ENCODE assay signal across 29 cellular contexts in the genomic region with DNA sequence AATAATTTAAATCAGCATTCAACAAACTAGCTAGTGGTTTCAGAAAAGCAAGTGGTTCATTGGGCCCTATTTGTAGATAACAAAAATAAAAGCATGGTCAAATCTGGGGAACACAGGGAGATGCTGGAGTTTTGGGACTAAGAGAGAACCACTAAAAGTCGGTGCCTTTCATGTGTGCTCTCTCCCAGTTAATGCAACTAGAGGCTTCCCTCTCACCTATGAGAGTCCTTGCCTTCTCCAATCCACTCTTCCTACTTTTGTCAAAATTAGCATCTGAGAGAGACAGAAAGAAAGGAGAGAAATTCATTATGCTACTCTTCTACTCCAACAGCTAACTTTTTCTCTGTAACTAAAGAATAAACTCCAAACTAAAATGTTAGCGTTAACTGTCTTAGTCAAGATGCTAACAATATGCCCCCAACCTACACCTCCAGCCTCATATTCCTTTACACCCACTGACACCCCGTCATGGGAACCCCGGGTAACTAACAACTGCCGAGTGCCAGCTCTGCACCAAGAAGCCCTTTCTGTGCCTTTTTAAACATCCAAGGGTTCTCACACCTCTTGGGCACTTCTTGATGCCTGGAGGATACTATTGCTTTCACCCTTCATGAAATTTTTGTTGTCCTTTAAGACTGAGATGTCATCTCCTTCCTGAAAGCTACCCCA.
DNase-seq lines count a peak whose midpoint lies in the region; ATAC-seq, FAIRE-seq and TF ChIP-seq lines count a peak whose summit lies in the region.
"Had no signal": no experiment of that assay in that cellular context is flagged by ENCODE, and none has a peak within 500 bp of the region (broad histone marks: within the 10 kb centered on the region; RNA-seq: fewer than 3 reads in every experiment).

No MANE protein-coding gene starts in this region.

- H2AFZ ChIP-seq in GM23248 (no peak overlapping the region), hepatocyte (no peak overlapping the region)

- H3K4me3 Mint-ChIP-seq in CD14-positive monocyte (no peak overlapping the region), progenitor cell of endocrine pancreas (ENCODE audit: low read depth) (no peak overlapping the region)
- H3K4me3 Mint-ChIP-seq in central memory CD8-positive, alpha-beta T cell: no peak overlapping the region
- H3K4me3 Mint-ChIP-seq in naive thymus-derived CD8-positive, alpha-beta T cell: no peak overlapping the region
- H3K4me3 Mint-ChIP-seq: activated CD8-positive, alpha-beta memory T cell treated with anti-CD3 and anti-CD28 coated beads, Interleukin-2, amount 10 ng/mL, durations not matched to agents 7 days and 5 days; activated naive CD4-positive, alpha-beta T cell treated with anti-CD3 and anti-CD28 coated beads, Interleukin-2, amount 10 ng/mL, durations not matched to agents 7 days and 5 days; activated T-helper 1 cell treated with anti-CD3 and anti-CD28 coated beads, Interleukin-12 subunit alpha, Interleukin-12 subunit beta, Interleukin-2, Interleukin-4 antibody, amounts not matched to agents 30 ng/mL and 10 ng/mL and 1 ng/mL, durations not matched to agents 14 hours and 24 hours and 36 hours had no signal

- peaks cover 14% of the 10 kb centered on the region for H4K20me1 ChIP-seq in GM23248 (ENCODE audit: insufficient read depth)
- peaks cover 38% of the 10 kb centered on the region for H4K20me1 ChIP-seq in hepatocyte (ENCODE audit: insufficient read depth, poor library complexity, severe bottlenecking)

- no peaks in the 10 kb centered on the region for H3K27me3 ChIP-seq in GM23248 (replicated peaks; ENCODE audit: insufficient read depth)
- no peaks in the 10 kb centered on the region for H3K27me3 ChIP-seq in hepatocyte
- H3K27me3 ChIP-seq: BLaER1, breast epithelium, suprapubic skin, upper lobe of right lung had no signal

- H3F3A ChIP-seq in GM23248 (ENCODE audit: insufficient read depth): peaks cover 90% of the 10 kb centered on the region

- H3K4me1 Mint-ChIP-seq in CD14-positive monocyte: peaks cover 54% of the 10 kb centered on the region
- H3K4me1 Mint-ChIP-seq in central memory CD8-positive, alpha-beta T cell: peaks cover 59% of the 10 kb centered on the region
- peaks cover 31 to 75% (median 62%) of the 10 kb centered on the region in 4 donors for H3K4me1 Mint-ChIP-seq in naive thymus-derived CD8-positive, alpha-beta T cell
- H3K4me1 Mint-ChIP-seq in progenitor cell of endocrine pancreas (ENCODE audit: low read depth): peaks cover 26% of the 10 kb centered on the region
- H3K4me1 Mint-ChIP-seq: activated CD8-positive, alpha-beta memory T cell treated with anti-CD3 and anti-CD28 coated beads, Interleukin-2, amount 10 ng/mL, durations not matched to agents 7 days and 5 days had no signal

- H3K36me3 Mint-ChIP-seq in CD14-positive monocyte: peaks cover 39 to 50% of the 10 kb centered on the region in 2 donors
- H3K36me3 Mint-ChIP-seq in central memory CD8-positive, alpha-beta T cell (ENCODE audit: insufficient read depth): peaks cover 25% of the 10 kb centered on the region
- H3K36me3 Mint-ChIP-seq in naive thymus-derived CD8-positive, alpha-beta T cell: peaks cover 12 to 66% (median 37%) of the 10 kb centered on the region in 3 donors
- peaks cover 4% of the 10 kb centered on the region for H3K36me3 Mint-ChIP-seq in progenitor cell of endocrine pancreas (ENCODE audit: insufficient read depth)

- H3K4me3 ChIP-seq in GM23248 (no peak overlapping the region), hepatocyte (no peak overlapping the region)
- H3K4me3 ChIP-seq: BLaER1, breast epithelium, coronary artery, suprapubic skin, upper lobe of right lung had no signal

- no peak for FAIRE-seq in GM12891 (lab: Jason Lieb, UNC)
- FAIRE-seq: kidney had no signal

- no peak for TF ChIP-seq POLR2A in GM12891 (IDR thresholded peaks at IDR 0.05; ENCODE audit: low read depth, low read length)

- H3K36me3 ChIP-seq in GM23248 (ENCODE audit: low read depth) (peaks cover 16% of the 10 kb centered on the region), hepatocyte (replicated peaks; ENCODE audit: insufficient read depth, low read depth) (no peaks in the 10 kb centered on the region)
- H3K36me3 ChIP-seq: breast epithelium, suprapubic skin had no signal

- ATAC-seq in central memory CD8-positive, alpha-beta T cell (replicated peaks; ENCODE audit: extremely low read depth, poor library complexity, severe bottlenecking): no peak
- ATAC-seq in naive thymus-derived CD8-positive, alpha-beta T cell: no peak
- ATAC-seq: activated CD8-positive, alpha-beta memory T cell treated with anti-CD3 and anti-CD28 coated beads, Interleukin-2, amount 10 ng/mL, durations not matched to agents 7 days and 5 days; left ventricle myocardium superior; upper lobe of right lung had no signal

- H3K27ac Mint-ChIP-seq in CD14-positive monocyte: peak overlapping the region in 6 of 7 donors; percentile 27 to 75 (median 52)
- peak overlapping the region; percentile 16 for H3K27ac Mint-ChIP-seq in central memory CD8-positive, alpha-beta T cell (ENCODE audit: low read depth)
- H3K27ac Mint-ChIP-seq in naive thymus-derived CD8-positive, alpha-beta T cell: peak overlapping the region in 9 of 10 donors; percentile 15 to 73 (median 62)
- H3K27ac Mint-ChIP-seq in progenitor cell of endocrine pancreas: no peak overlapping the region
- H3K27ac Mint-ChIP-seq: activated CD8-positive, alpha-beta memory T cell treated with anti-CD3 and anti-CD28 coated beads, Interleukin-2, amount 10 ng/mL, durations not matched to agents 7 days and 5 days; activated naive CD4-positive, alpha-beta T cell treated with anti-CD3 and anti-CD28 coated beads, Interleukin-2, amount 10 ng/mL, durations not matched to agents 7 days and 5 days; activated T-helper 1 cell treated with anti-CD3 and anti-CD28 coated beads, Interleukin-12 subunit alpha, Interleukin-12 subunit beta, Interleukin-2, Interleukin-4 antibody, amounts not matched to agents 30 ng/mL and 10 ng/mL and 1 ng/mL, durations not matched to agents 14 hours and 24 hours and 36 hours had no signal

- H3K27me3 Mint-ChIP-seq in CD14-positive monocyte (ENCODE audit: low read depth in 3 of 3): no peaks in the 10 kb centered on the region
- H3K27me3 Mint-ChIP-seq in central memory CD8-positive, alpha-beta T cell: no peaks in the 10 kb centered on the region
- no peaks in the 10 kb centered on the region for H3K27me3 Mint-ChIP-seq in naive thymus-derived CD8-positive, alpha-beta T cell
- peaks cover 4% of the 10 kb centered on the region for H3K27me3 Mint-ChIP-seq in progenitor cell of endocrine pancreas
- H3K27me3 Mint-ChIP-seq: activated CD8-positive, alpha-beta memory T cell treated with anti-CD3 and anti-CD28 coated beads, Interleukin-2, amount 10 ng/mL, durations not matched to agents 7 days and 5 days; activated naive CD4-positive, alpha-beta T cell treated with anti-CD3 and anti-CD28 coated beads, Interleukin-2, amount 10 ng/mL, durations not matched to agents 7 days and 5 days had no signal

- no peaks in the 10 kb centered on the region for H3K9me3 Mint-ChIP-seq in CD14-positive monocyte
- no peaks in the 10 kb centered on the region for H3K9me3 Mint-ChIP-seq in central memory CD8-positive, alpha-beta T cell
- H3K9me3 Mint-ChIP-seq in naive thymus-derived CD8-positive, alpha-beta T cell: peaks cover 0 to 10% (median 0%) of the 10 kb centered on the region in 9 donors
- H3K9me3 Mint-ChIP-seq in progenitor cell of endocrine pancreas (ENCODE audit: low read depth): no peaks in the 10 kb centered on the region
- H3K9me3 Mint-ChIP-seq: activated naive CD4-positive, alpha-beta T cell treated with anti-CD3 and anti-CD28 coated beads, Interleukin-2, amount 10 ng/mL, durations not matched to agents 7 days and 5 days had no signal

- TF ChIP-seq CTCF in CD14-positive monocyte (IDR thresholded peaks at IDR 0.05) (no peak), progenitor cell of endocrine pancreas (IDR thresholded peaks at IDR 0.05; ENCODE audit: unreplicated experiment) (no peak), hepatocyte (IDR thresholded peaks at IDR 0.05; ENCODE audit: poor library complexity) (no peak)

- WGBS in GM23248 (ENCODE audit: low coverage in 1 of 2, low lambda C conversion rate in 2 of 2, missing lambda C conversion rate in 2 of 2), 2 experiments: 71 to 79% methylated on average over 5 of the region's 5 CpGs
- 86% methylated on average over 5 of the region's 5 CpGs for WGBS in hepatocyte (ENCODE audit: low lambda C conversion rate, missing lambda C conversion rate)

- H3K4me2 ChIP-seq in GM23248 (ENCODE audit: unreplicated experiment): no peak overlapping the region
- no peak overlapping the region for H3K4me2 ChIP-seq in hepatocyte
- H3K4me2 ChIP-seq: BLaER1 had no signal

- H3K27ac ChIP-seq in GM23248 (peak overlapping the region; percentile 68), hepatocyte (no peak overlapping the region)
- H3K27ac ChIP-seq: BLaER1, breast epithelium, coronary artery, suprapubic skin, upper lobe of right lung had no signal

- DNase-seq in CD14-positive monocyte (ENCODE audit: low spot score) (no peak), GM23248 (no peak), progenitor cell of endocrine pancreas (ENCODE audit: low spot score, unreplicated experiment) (no peak), GM03348 (ENCODE audit: low spot score) (no peak), GM12891 (ENCODE audit: insufficient read length, low spot score) (no peak), hepatocyte (ENCODE audit: low spot score) (no peak)
- DNase-seq in central memory CD8-positive, alpha-beta T cell (ENCODE audit: low spot score in 2 of 2): no peak
- DNase-seq in naive thymus-derived CD8-positive, alpha-beta T cell: no peak
- DNase-seq: activated CD4-positive, alpha-beta T cell treated with anti-CD3 and anti-CD28 coated beads, Interleukin-2, amount 50 U/mL, for 1 hour; activated CD8-positive, alpha-beta memory T cell treated with anti-CD3 and anti-CD28 coated beads, Interleukin-2, amount 10 ng/mL, durations not matched to agents 7 days and 5 days; activated naive CD4-positive, alpha-beta T cell treated with anti-CD3 and anti-CD28 coated beads, Interleukin-2, amount 10 ng/mL, durations not matched to agents 7 days and 5 days; anterior cingulate cortex; effector CD8-positive, alpha-beta T cell; erythroblast; glutamatergic neuron; kidney; left ventricle myocardium superior; MV-4-11; NCI-H2107; NCI-H446; NCI-H774; SIG-M5; stimulated activated naive CD4-positive, alpha-beta T cell treated with Interleukin-2 at 50 U/mL for 16 hours; upper lobe of right lung had no signal

- H3K9ac ChIP-seq in GM23248: no peak overlapping the region
- H3K9ac ChIP-seq: BLaER1 had no signal

- H3K9me2 ChIP-seq in GM23248 (ENCODE audit: insufficient read depth) (no peaks in the 10 kb centered on the region), hepatocyte (replicated peaks; ENCODE audit: insufficient read depth) (no peaks in the 10 kb centered on the region)

- H3K9me3 ChIP-seq in GM23248 (ENCODE audit: low read depth): no peaks in the 10 kb centered on the region
- H3K9me3 ChIP-seq in hepatocyte (ENCODE audit: low read depth): no peaks in the 10 kb centered on the region
- H3K9me3 ChIP-seq: BLaER1, breast epithelium, suprapubic skin, upper lobe of right lung had no signal

- peaks cover 89% of the 10 kb centered on the region for H3K4me1 ChIP-seq in GM23248 (ENCODE audit: insufficient read depth)
- peaks cover 15% of the 10 kb centered on the region for H3K4me1 ChIP-seq in hepatocyte (ENCODE audit: insufficient read depth)
- H3K4me1 ChIP-seq: BLaER1 had no signal

- intact Hi-C loops in CD14-positive monocyte (cut with micrococcal nuclease): no loop called here

- in situ Hi-C loops in GM23248 (cut with MboI): no loop called here

- peaks cover 100% of the 10 kb centered on the region for H3K79me2 ChIP-seq in GM23248 (ENCODE audit: insufficient read depth)
- H3K79me2 ChIP-seq in hepatocyte: peaks cover 95% of the 10 kb centered on the region

- POLR2A ChIA-PET in naive thymus-derived CD8-positive, alpha-beta T cell (lab: Charles Lee): interaction anchor here (0.6 to 1.2 kb wide), 3 partner anchors 46 to 50 kb away, joined by 3 to 7 read pairs (median 3); no protein-coding TSS in a partner anchor
